8 cellular contexts compared by ENCODE assay signal in the genomic region with DNA sequence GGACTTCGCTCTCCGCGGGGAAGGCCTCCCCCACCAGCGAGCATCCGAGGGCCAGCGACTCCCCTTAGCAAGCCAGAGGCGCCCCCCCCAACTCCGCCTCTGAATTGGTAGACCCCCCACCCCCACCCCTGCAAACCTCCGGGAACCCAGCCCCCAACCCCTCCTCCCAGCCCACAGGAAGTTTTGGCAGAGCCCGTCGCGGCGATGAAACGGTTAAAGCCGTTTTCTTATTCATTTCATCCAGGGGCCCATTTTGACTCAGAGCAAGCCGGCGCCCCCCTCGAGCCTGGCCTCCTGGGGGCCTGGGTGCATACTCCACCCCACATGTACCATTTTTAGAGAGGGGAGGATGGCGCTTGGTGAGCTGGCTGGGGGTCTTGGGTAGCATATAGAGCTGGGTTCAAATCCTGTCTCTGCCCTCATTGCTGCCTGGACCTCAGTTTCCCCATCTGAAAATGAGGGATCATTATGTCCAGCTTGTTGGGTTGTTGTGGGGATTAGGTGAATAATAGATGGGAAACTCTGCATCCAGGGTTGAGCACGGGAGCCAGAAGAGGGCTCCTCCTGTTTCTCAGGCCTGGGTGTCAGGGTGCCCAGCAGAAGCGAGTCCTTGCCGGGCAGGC. TPM values are rescaled to one million over a fixed set of nuclear protein-coding genes. Genes with fewer than 3 reads are reported as not detected.
DNase-seq lines count a peak whose midpoint lies in the region; ATAC-seq, FAIRE-seq and TF ChIP-seq lines count a peak whose summit lies in the region.

No MANE protein-coding gene starts in this region.

- CTCF ChIA-PET in naive thymus-derived CD4-positive, alpha-beta T cell (lab: Charles Lee), result interaction anchor here (0.9 to 2.3 kb wide), 3 partner anchors 9 to 18 kb away, joined by 3 to 24 read pairs (median 17); partner anchors contain the start of gene JUNB

- TF ChIP-seq POLR2A in NB4 (IDR thresholded peaks at IDR 0.05; ENCODE audit: extremely low read depth, insufficient read length), result no peak
- no peak for TF ChIP-seq POLR2A in uterus (IDR thresholded peaks at IDR 0.05)

- no peak for ATAC-seq in naive thymus-derived CD4-positive, alpha-beta T cell
- no peak for ATAC-seq in HG02840 (IDR thresholded peaks at IDR 0.05; ENCODE audit: low FRiP score, unreplicated experiment)

- no peaks in the 10 kb centered on the region for H3K36me3 Mint-ChIP-seq in naive thymus-derived CD4-positive, alpha-beta T cell

- H3K4me3 ChIP-seq in NB4 (ENCODE audit: low read depth, low read length), result peak overlapping the region; percentile 34
- H3K4me3 ChIP-seq in cardiac fibroblast (replicated peaks in 1 of 2; ENCODE audit: low read depth in 2 of 2, low read length in 2 of 2), result peak overlapping the region; percentile 43 to 45
- H3K4me3 ChIP-seq in naive thymus-derived CD4-positive, alpha-beta T cell (ENCODE audit: low read length), result peak overlapping the region; percentile 58
- peak overlapping the region; percentile 48 to 49 for H3K4me3 ChIP-seq in uterus

- no peaks in the 10 kb centered on the region for H3K9me3 ChIP-seq in naive thymus-derived CD4-positive, alpha-beta T cell (ENCODE audit: control insufficient read depth in 2 of 3, low read length in 3 of 3)
- no peaks in the 10 kb centered on the region for H3K9me3 ChIP-seq in uterus

- TF ChIP-seq CTCF in C4-2B (conservative IDR thresholded peaks at IDR 0.05) (no peak), NB4 (IDR thresholded peaks at IDR 0.05; ENCODE audit: low read depth, low read length) (no peak), cardiac fibroblast (IDR thresholded peaks at IDR 0.05; ENCODE audit: low read depth, low read length) (no peak), uterus (IDR thresholded peaks at IDR 0.05) (no peak), D721Med (IDR thresholded peaks at IDR 0.05; ENCODE audit: insufficient read depth, missing control alignments) (no peak)

- intact Hi-C loops in naive thymus-derived CD4-positive, alpha-beta T cell (cut with micrococcal nuclease), result loop anchor here in 1 of 2 donors (2.0 to 5.0 kb wide), 2 partner anchors 369 to 1584 kb away; no protein-coding TSS in a partner anchor
- intact Hi-C loops in uterus (cut with DNase I; ENCODE audit: low total_unique reads), result no loop called here

- H3K4me1 ChIP-seq in naive thymus-derived CD4-positive, alpha-beta T cell (ENCODE audit: control insufficient read depth in 2 of 2, insufficient read depth in 2 of 2, low read length in 2 of 2), result peaks cover 33 to 55% of the 10 kb centered on the region in 2 donors
- peaks cover 0 to 25% of the 10 kb centered on the region in 2 donors for H3K4me1 ChIP-seq in uterus

- H3K4me3 Mint-ChIP-seq in naive thymus-derived CD4-positive, alpha-beta T cell, result peak overlapping the region; percentile 61 to 85 (median 72)

- peaks cover 0 to 6% (median 0%) of the 10 kb centered on the region in 11 donors for H3K9me3 Mint-ChIP-seq in naive thymus-derived CD4-positive, alpha-beta T cell

- H3K27ac Mint-ChIP-seq in naive thymus-derived CD4-positive, alpha-beta T cell, result peak overlapping the region in 1 of 9 donors; percentile 99

- DNase-seq in NB4 (ENCODE audit: low read depth), result peak; percentile 85
- no peak for DNase-seq in cardiac fibroblast (ENCODE audit: low read depth in 2 of 2)
- DNase-seq in naive thymus-derived CD4-positive, alpha-beta T cell, result peak in 2 of 9 donors; percentile 52 to 72
- DNase-seq in uterus, result peak in 1 of 2 donors; percentile 28
- no peak for DNase-seq in D721Med (ENCODE audit: insufficient read length, low spot score)
- no peak for DNase-seq in NCI-H524 (lab: John Stamatoyannopoulos, UW)

- H3K27ac ChIP-seq in C4-2B (peak overlapping the region; percentile 95), uterus (peak overlapping the region; percentile 98 to 100)
- peak overlapping the region; percentile 98 for H3K27ac ChIP-seq in naive thymus-derived CD4-positive, alpha-beta T cell (ENCODE audit: low read depth, low read length)

- H3K27me3 ChIP-seq in naive thymus-derived CD4-positive, alpha-beta T cell (ENCODE audit: control insufficient read depth in 2 of 2, insufficient read depth in 2 of 2, low read length in 2 of 2), result no peaks in the 10 kb centered on the region
- no peaks in the 10 kb centered on the region for H3K27me3 ChIP-seq in uterus

- no peaks in the 10 kb centered on the region for H3K27me3 Mint-ChIP-seq in naive thymus-derived CD4-positive, alpha-beta T cell

- no peaks in the 10 kb centered on the region for H3K36me3 ChIP-seq in naive thymus-derived CD4-positive, alpha-beta T cell (ENCODE audit: control insufficient read depth in 2 of 3, insufficient read depth in 3 of 3, low read length in 3 of 3)
- no peaks in the 10 kb centered on the region for H3K36me3 ChIP-seq in uterus

- H3K4me1 Mint-ChIP-seq in naive thymus-derived CD4-positive, alpha-beta T cell, result peaks cover 13 to 38% (median 33%) of the 10 kb centered on the region in 7 donors

- FAIRE-seq in D721Med (lab: Jason Lieb, UNC), result no peak

- POLR2A ChIA-PET in naive thymus-derived CD4-positive, alpha-beta T cell (lab: Charles Lee), result interaction anchor here (0.8 to 12.9 kb wide), 6 partner anchors 11 to 167 kb away, joined by 3 to 621 read pairs (median 8); partner anchors contain the start of genes JUNB and RNASEH2A

RNA-seq across cellular contexts. Expression of gene JUNB, which starts 7.9 kb away (rescaled TPM):
- 1,000 to 10,000 TPM in 2 of 5 experiments, 100 to 1,000 TPM in 3; 107 to 2,198 (median 203) TPM for total RNA-seq in naive thymus-derived CD4-positive, alpha-beta T cell
- 1,000 to 10,000 TPM in 1 of 2 donors, 100 to 1,000 TPM in 1; 690 to 1,125 TPM for polyA plus RNA-seq in naive thymus-derived CD4-positive, alpha-beta T cell
- total RNA-seq in uterus, result 100 to 1,000 TPM in 1 of 4 donors, 10 to 100 TPM in 3; 47.4 to 417 (median 81.5) TPM

RNA-seq across cellular contexts. Expression of gene HOOK2, which starts 8.0 kb away (rescaled TPM):
- 10 to 100 TPM; 16.6 to 37.5 (median 22.3) TPM for total RNA-seq in naive thymus-derived CD4-positive, alpha-beta T cell
- 1 to 10 TPM; 4.0 to 5.3 TPM for polyA plus RNA-seq in naive thymus-derived CD4-positive, alpha-beta T cell
- total RNA-seq in uterus, result 10 to 100 TPM in 2 of 4 donors, 1 to 10 TPM in 1, under 1 TPM in 1; 0.59 to 37.5 (median 14.0) TPM

RNA-seq across cellular contexts. Expression of gene PRDX2, which starts 18.3 kb away (rescaled TPM):
- 100 to 1,000 TPM in 3 of 5 experiments, 10 to 100 TPM in 2; 75.1 to 297 (median 117) TPM for total RNA-seq in naive thymus-derived CD4-positive, alpha-beta T cell
- polyA plus RNA-seq in naive thymus-derived CD4-positive, alpha-beta T cell, result 100 to 1,000 TPM; 313 to 359 TPM
- total RNA-seq in uterus, result 100 to 1,000 TPM; 148 to 178 (median 163) TPM

RNA-seq across cellular contexts. Expression of gene THSD8, which starts 18.5 kb away (rescaled TPM):
- 10 to 100 TPM in 1 of 5 experiments, 1 to 10 TPM in 2, under 1 TPM in 1, not detected in 1; 0.80 to 18.9 (median 2.1) TPM for total RNA-seq in naive thymus-derived CD4-positive, alpha-beta T cell
- not detected for polyA plus RNA-seq in naive thymus-derived CD4-positive, alpha-beta T cell
- total RNA-seq in uterus, result 1 to 10 TPM in 1 of 4 donors, not detected in 3; 4.1 TPM

RNA-seq across cellular contexts. Expression of gene RNASEH2A, which starts 23.0 kb away (rescaled TPM):
- 10 to 100 TPM in 2 of 5 experiments, 1 to 10 TPM in 3; 1.6 to 30.9 (median 9.3) TPM for total RNA-seq in naive thymus-derived CD4-positive, alpha-beta T cell
- polyA plus RNA-seq in naive thymus-derived CD4-positive, alpha-beta T cell, result 10 to 100 TPM; 20.3 to 20.4 TPM
- total RNA-seq in uterus, result 10 to 100 TPM in 1 of 4 donors, 1 to 10 TPM in 3; 2.3 to 18.9 (median 3.1) TPM
